1 cellular context compared by ENCODE assay signal in the genomic region with DNA sequence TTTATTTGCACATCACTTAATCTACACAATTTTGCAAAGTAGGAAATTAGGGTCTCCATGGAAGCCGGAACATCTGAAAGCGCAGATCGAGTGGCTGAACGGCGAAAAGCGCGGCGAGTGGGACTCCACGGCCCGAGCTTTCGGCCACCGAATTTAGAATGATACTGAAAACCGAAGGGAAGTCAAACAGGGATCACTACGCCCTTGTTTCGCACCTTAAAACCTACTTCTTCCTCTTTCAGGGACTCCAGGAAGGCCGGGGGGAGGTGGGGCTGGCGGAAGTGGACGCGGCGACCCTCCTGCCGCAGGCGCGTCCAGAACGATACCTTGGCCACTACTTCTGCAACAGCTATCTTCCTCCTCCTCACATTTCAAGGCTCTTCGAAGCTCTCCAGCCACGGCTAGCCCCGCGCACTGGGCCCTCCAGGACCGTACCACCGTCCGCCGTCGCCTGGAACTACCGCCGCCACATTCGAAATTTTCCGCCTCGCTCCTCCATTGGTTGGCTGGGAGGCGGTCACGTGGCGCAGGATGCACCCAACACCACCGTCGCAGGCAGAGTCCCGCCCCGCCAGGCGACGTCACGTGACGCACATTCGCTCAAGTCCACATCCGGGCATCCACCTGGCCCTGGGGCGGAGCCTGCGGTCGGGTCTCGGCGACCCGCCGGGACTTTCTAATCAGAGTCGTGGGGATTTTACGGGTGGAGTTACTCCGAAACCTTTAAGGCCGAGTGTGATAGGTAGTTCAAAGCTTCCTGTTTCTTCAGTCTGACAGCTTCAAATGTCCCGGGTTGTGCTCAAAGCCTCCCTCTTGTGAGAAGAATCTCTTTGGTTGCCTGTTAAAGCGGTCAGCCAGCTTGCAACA.
A peak's percentile ranks its signal among the peaks of the same experiment; 100 is the strongest.
TF ChIP-seq lines count a peak whose summit lies in the region.

A gene (minus strand): TSS at position 474 of the 867 bp plus-strand sequence. CDS start 2,179 bp downstream, outside the sequence.

TF ChIP-seq in HEK293, 187 proteins besides CTCF, POLR2A, EP300 and RAD21 (continued from another document):
- TF ChIP-seq ZNF701 (tag by site-specific recombination; IDR thresholded peaks at IDR 0.05) (no peak), PRDM1 (tag by site-specific recombination; IDR thresholded peaks at IDR 0.05) (no peak), GLIS2 (tag by site-specific recombination; IDR thresholded peaks at IDR 0.05) (no peak), ZNF416 (tag by site-specific recombination; IDR thresholded peaks at IDR 0.05) (no peak), MEIS1 (CRISPR knock-in tag; IDR thresholded peaks at IDR 0.05; ENCODE audit: borderline replicate concordance) (no peak), BCL11B (tag by site-specific recombination; IDR thresholded peaks at IDR 0.05; ENCODE audit: low read depth) (no peak), ZSCAN16 (tag by site-specific recombination; IDR thresholded peaks at IDR 0.05) (no peak), SCRT2 (tag by site-specific recombination; IDR thresholded peaks at IDR 0.05) (peak; percentile 18; the same call in 1 of the 2 replicates), ZNF837 (tag by site-specific recombination; IDR thresholded peaks at IDR 0.05) (no peak), ZNF324 (tag by site-specific recombination; IDR thresholded peaks at IDR 0.05) (peak; percentile 82; the same call in 1 of the 2 replicates), HOXA7 (CRISPR knock-in tag; IDR thresholded peaks at IDR 0.05; ENCODE audit: borderline replicate concordance) (no peak), ZNF585B (tag by site-specific recombination; IDR thresholded peaks at IDR 0.05) (no peak), ZNF132 (tag by site-specific recombination; IDR thresholded peaks at IDR 0.05; ENCODE audit: borderline replicate concordance) (no peak), ZNF473 (tag by site-specific recombination; IDR thresholded peaks at IDR 0.05) (no peak), ZNF292 (tag by site-specific recombination; IDR thresholded peaks at IDR 0.05; ENCODE audit: borderline replicate concordance, low read depth) (no peak), EGR2 (tag by site-specific recombination; IDR thresholded peaks at IDR 0.05; ENCODE audit: low read depth) (no peak), ZNF624 (tag by site-specific recombination; IDR thresholded peaks at IDR 0.05) (no peak), GLI2 (tag by site-specific recombination; IDR thresholded peaks at IDR 0.05; ENCODE audit: borderline replicate concordance, low read depth) (no peak), ZSCAN23 (tag by site-specific recombination; IDR thresholded peaks at IDR 0.05) (no peak), ZNF114 (tag by site-specific recombination; IDR thresholded peaks at IDR 0.05) (no peak), ZNF660 (tag by site-specific recombination; IDR thresholded peaks at IDR 0.05) (0 out of 2 replicates have a peak, but pooled peaks have one; percentile 38)
- TF ChIP-seq, protein P1, sequence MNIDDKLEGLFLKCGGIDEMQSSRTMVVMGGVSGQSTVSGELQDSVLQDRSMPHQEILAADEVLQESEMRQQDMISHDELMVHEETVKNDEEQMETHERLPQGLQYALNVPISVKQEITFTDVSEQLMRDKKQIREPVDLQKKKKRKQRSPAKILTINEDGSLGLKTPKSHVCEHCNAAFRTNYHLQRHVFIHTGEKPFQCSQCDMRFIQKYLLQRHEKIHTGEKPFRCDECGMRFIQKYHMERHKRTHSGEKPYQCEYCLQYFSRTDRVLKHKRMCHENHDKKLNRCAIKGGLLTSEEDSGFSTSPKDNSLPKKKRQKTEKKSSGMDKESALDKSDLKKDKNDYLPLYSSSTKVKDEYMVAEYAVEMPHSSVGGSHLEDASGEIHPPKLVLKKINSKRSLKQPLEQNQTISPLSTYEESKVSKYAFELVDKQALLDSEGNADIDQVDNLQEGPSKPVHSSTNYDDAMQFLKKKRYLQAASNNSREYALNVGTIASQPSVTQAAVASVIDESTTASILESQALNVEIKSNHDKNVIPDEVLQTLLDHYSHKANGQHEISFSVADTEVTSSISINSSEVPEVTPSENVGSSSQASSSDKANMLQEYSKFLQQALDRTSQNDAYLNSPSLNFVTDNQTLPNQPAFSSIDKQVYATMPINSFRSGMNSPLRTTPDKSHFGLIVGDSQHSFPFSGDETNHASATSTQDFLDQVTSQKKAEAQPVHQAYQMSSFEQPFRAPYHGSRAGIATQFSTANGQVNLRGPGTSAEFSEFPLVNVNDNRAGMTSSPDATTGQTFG (tag by site-specific recombination; IDR thresholded peaks at IDR 0.05; ENCODE audit: borderline replicate concordance), result no peak
- TF ChIP-seq, protein P2, sequence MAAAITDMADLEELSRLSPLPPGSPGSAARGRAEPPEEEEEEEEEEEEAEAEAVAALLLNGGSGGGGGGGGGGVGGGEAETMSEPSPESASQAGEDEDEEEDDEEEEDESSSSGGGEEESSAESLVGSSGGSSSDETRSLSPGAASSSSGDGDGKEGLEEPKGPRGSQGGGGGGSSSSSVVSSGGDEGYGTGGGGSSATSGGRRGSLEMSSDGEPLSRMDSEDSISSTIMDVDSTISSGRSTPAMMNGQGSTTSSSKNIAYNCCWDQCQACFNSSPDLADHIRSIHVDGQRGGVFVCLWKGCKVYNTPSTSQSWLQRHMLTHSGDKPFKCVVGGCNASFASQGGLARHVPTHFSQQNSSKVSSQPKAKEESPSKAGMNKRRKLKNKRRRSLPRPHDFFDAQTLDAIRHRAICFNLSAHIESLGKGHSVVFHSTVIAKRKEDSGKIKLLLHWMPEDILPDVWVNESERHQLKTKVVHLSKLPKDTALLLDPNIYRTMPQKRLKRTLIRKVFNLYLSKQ (tag by site-specific recombination; IDR thresholded peaks at IDR 0.05; ENCODE audit: borderline replicate concordance), result no peak
- TF ChIP-seq, protein P3, sequence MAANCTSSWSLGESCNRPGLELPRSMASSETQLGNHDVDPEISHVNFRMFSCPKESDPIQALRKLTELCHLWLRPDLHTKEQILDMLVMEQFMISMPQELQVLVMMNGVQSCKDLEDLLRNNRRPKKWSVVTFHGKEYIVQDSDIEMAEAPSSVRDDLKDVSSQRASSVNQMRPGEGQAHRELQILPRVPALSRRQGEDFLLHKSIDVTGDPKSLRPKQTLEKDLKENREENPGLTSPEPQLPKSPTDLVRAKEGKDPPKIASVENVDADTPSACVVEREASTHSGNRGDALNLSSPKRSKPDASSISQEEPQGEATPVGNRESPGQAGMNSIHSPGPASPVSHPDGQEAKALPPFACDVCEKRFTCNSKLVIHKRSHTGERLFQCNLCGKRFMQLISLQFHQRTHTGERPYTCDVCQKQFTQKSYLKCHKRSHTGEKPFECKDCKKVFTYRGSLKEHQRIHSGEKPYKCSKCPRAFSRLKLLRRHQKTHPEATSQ (tag by site-specific recombination; IDR thresholded peaks at IDR 0.05), result 0 out of 2 replicates have a peak, but pooled peaks have one; percentile 27
- TF ChIP-seq, protein P4, sequence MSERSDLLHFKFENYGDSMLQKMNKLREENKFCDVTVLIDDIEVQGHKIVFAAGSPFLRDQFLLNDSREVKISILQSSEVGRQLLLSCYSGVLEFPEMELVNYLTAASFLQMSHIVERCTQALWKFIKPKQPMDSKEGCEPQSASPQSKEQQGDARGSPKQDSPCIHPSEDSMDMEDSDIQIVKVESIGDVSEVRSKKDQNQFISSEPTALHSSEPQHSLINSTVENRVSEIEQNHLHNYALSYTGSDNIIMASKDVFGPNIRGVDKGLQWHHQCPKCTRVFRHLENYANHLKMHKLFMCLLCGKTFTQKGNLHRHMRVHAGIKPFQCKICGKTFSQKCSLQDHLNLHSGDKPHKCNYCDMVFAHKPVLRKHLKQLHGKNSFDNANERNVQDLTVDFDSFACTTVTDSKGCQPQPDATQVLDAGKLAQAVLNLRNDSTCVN (tag by site-specific recombination; optimal IDR thresholded peaks at IDR 0.05), result peak; percentile 40
